ENCODE assay signal across 2 cellular contexts in the genomic region with DNA sequence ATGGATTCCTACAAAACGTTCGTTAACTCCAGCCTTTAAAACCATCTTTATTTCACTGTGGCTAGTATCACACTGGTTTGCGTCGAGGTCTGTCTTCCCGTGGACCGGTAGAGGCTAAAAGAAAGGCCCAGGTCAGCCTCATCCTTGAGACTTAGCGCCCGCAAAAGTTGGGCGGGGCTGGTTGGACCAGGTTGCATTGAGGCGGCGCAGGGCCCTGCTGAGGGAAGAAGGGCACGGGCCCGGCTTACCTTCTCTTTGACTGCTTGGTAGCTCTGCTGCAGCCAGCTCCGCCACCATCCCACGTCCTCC.
A peak's percentile ranks its signal among the peaks of the same experiment; 100 is the strongest.
TF ChIP-seq lines count a peak whose summit lies in the region.

No MANE protein-coding gene starts in this region.

TF ChIP-seq in HEK293T, 16 proteins besides CTCF, POLR2A, EP300 and RAD21:
- TF ChIP-seq ARNT (IDR thresholded peaks at IDR 0.05) = no peak
- 0 out of 2 replicates have a peak, but pooled peaks have one; percentile 18 for TF ChIP-seq HDGF (IDR thresholded peaks at IDR 0.05; ENCODE audit: borderline replicate concordance)

TF ChIP-seq in HepG2, 621 proteins besides CTCF, POLR2A, EP300 and RAD21 (continues in another document):
- TF ChIP-seq ZFP36 (IDR thresholded peaks at IDR 0.05; ENCODE audit: borderline replicate concordance, low read depth, low read length, partially characterized antibody) (no peak), HNF4G (IDR thresholded peaks at IDR 0.05; ENCODE audit: borderline replicate concordance, low read depth, low read length) (no peak), HNF4G (CRISPR knock-in tag; IDR thresholded peaks at IDR 0.05; ENCODE audit: borderline replicate concordance, low read depth) (0 out of 2 replicates have a peak, but pooled peaks have one; percentile 10), ZNF530 (CRISPR knock-in tag; IDR thresholded peaks at IDR 0.05; ENCODE audit: low read depth) (no peak), ARNT2 (CRISPR knock-in tag; IDR thresholded peaks at IDR 0.05; ENCODE audit: low read depth) (peak; percentile 35; the same call in 1 of the 2 replicates), BRD4 (CRISPR knock-in tag; IDR thresholded peaks at IDR 0.05) (0 out of 2 replicates have a peak, but pooled peaks have one; percentile 47), NRL (CRISPR knock-in tag; IDR thresholded peaks at IDR 0.05; ENCODE audit: borderline replicate concordance) (no peak; the same call in 1 of the 2 replicates), KLF6 (CRISPR knock-in tag; IDR thresholded peaks at IDR 0.05) (0 out of 2 replicates have a peak, but pooled peaks have one; percentile 9), KMT2A (CRISPR knock-in tag; IDR thresholded peaks at IDR 0.05) (0 out of 2 replicates have a peak, but pooled peaks have one; percentile 6), FOXM1 (CRISPR knock-in tag; IDR thresholded peaks at IDR 0.05) (no peak), ZSCAN20 (CRISPR knock-in tag; IDR thresholded peaks at IDR 0.05; ENCODE audit: borderline replicate concordance) (0 out of 2 replicates have a peak, but pooled peaks have one; percentile 50), ZNF264 (CRISPR knock-in tag; IDR thresholded peaks at IDR 0.05) (no peak; the same call in 1 of the 2 replicates), MTA1 (CRISPR knock-in tag; IDR thresholded peaks at IDR 0.05; ENCODE audit: borderline replicate concordance) (no peak), CAMTA2 (CRISPR knock-in tag; IDR thresholded peaks at IDR 0.05; ENCODE audit: borderline replicate concordance) (peak; percentile 23; the same call in 1 of the 2 replicates), KLF9 (CRISPR knock-in tag; IDR thresholded peaks at IDR 0.05; ENCODE audit: low read depth) (no peak), HDAC2 (CRISPR knock-in tag; IDR thresholded peaks at IDR 0.05) (0 out of 2 replicates have a peak, but pooled peaks have one; percentile 2), KLF16 (CRISPR knock-in tag; IDR thresholded peaks at IDR 0.05) (0 out of 4 replicates have a peak, but pooled peaks of 1 of the 2 experiments have one; percentile 17), MAF1 (CRISPR knock-in tag; IDR thresholded peaks at IDR 0.05; ENCODE audit: borderline replicate concordance) (no peak), SMAD3 (CRISPR knock-in tag; IDR thresholded peaks at IDR 0.05) (0 out of 2 replicates have a peak, but pooled peaks have one; percentile 31), HOXD1 (CRISPR knock-in tag; IDR thresholded peaks at IDR 0.05) (0 out of 2 replicates have a peak, but pooled peaks have one; percentile 65), SNAI1 (CRISPR knock-in tag; IDR thresholded peaks at IDR 0.05; ENCODE audit: borderline replicate concordance) (0 out of 2 replicates have a peak, but pooled peaks have one; percentile 74)
- TF ChIP-seq, protein P1, sequence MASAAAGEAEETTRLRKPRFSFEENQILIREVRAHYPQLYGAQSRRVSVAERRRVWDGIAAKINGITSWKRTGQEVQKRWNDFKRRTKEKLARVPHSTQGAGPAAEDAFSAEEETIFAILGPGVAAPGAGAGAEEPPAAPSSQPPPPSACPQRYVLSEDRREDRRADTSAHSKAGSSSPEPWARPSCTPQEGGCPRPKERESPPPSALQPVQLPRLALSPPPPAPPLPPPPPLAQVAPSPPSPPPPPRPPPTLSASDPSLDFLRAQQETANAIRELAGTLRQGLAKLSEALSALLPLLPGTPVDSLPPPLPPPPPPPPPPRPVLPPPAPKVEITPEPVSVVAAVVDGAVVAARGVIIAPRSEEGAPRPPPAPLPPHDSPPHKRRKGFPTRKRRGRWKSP (CRISPR knock-in tag; IDR thresholded peaks at IDR 0.05) = peak; percentile 86
- TF ChIP-seq, protein P2, sequence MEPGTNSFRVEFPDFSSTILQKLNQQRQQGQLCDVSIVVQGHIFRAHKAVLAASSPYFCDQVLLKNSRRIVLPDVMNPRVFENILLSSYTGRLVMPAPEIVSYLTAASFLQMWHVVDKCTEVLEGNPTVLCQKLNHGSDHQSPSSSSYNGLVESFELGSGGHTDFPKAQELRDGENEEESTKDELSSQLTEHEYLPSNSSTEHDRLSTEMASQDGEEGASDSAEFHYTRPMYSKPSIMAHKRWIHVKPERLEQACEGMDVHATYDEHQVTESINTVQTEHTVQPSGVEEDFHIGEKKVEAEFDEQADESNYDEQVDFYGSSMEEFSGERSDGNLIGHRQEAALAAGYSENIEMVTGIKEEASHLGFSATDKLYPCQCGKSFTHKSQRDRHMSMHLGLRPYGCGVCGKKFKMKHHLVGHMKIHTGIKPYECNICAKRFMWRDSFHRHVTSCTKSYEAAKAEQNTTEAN (CRISPR knock-in tag; conservative IDR thresholded peaks at IDR 0.05) = 0 out of 2 replicates have a peak, but pooled peaks have one; percentile 13
- TF ChIP-seq, protein P3, sequence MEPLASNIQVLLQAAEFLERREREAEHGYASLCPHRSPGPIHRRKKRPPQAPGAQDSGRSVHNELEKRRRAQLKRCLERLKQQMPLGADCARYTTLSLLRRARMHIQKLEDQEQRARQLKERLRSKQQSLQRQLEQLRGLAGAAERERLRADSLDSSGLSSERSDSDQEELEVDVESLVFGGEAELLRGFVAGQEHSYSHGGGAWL (CRISPR knock-in tag; IDR thresholded peaks at IDR 0.05) = 0 out of 2 replicates have a peak, but pooled peaks have one; percentile 21
- TF ChIP-seq, protein P4, sequence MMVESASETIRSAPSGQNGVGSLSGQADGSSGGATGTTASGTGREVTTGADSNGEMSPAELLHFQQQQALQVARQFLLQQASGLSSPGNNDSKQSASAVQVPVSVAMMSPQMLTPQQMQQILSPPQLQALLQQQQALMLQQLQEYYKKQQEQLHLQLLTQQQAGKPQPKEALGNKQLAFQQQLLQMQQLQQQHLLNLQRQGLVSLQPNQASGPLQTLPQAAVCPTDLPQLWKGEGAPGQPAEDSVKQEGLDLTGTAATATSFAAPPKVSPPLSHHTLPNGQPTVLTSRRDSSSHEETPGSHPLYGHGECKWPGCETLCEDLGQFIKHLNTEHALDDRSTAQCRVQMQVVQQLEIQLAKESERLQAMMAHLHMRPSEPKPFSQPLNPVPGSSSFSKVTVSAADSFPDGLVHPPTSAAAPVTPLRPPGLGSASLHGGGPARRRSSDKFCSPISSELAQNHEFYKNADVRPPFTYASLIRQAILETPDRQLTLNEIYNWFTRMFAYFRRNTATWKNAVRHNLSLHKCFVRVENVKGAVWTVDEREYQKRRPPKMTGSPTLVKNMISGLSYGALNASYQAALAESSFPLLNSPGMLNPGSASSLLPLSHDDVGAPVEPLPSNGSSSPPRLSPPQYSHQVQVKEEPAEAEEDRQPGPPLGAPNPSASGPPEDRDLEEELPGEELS (CRISPR knock-in tag; IDR thresholded peaks at IDR 0.05) = 0 out of 2 replicates have a peak, but pooled peaks have one; percentile 2
- TF ChIP-seq, protein P5, sequence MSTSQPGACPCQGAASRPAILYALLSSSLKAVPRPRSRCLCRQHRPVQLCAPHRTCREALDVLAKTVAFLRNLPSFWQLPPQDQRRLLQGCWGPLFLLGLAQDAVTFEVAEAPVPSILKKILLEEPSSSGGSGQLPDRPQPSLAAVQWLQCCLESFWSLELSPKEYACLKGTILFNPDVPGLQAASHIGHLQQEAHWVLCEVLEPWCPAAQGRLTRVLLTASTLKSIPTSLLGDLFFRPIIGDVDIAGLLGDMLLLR (CRISPR knock-in tag; IDR thresholded peaks at IDR 0.05) = no peak
- TF ChIP-seq, protein P6, sequence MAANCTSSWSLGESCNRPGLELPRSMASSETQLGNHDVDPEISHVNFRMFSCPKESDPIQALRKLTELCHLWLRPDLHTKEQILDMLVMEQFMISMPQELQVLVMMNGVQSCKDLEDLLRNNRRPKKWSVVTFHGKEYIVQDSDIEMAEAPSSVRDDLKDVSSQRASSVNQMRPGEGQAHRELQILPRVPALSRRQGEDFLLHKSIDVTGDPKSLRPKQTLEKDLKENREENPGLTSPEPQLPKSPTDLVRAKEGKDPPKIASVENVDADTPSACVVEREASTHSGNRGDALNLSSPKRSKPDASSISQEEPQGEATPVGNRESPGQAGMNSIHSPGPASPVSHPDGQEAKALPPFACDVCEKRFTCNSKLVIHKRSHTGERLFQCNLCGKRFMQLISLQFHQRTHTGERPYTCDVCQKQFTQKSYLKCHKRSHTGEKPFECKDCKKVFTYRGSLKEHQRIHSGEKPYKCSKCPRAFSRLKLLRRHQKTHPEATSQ (CRISPR knock-in tag; IDR thresholded peaks at IDR 0.05; ENCODE audit: borderline replicate concordance) = 0 out of 2 replicates have a peak, but pooled peaks have one; percentile 1
- TF ChIP-seq, protein P7, sequence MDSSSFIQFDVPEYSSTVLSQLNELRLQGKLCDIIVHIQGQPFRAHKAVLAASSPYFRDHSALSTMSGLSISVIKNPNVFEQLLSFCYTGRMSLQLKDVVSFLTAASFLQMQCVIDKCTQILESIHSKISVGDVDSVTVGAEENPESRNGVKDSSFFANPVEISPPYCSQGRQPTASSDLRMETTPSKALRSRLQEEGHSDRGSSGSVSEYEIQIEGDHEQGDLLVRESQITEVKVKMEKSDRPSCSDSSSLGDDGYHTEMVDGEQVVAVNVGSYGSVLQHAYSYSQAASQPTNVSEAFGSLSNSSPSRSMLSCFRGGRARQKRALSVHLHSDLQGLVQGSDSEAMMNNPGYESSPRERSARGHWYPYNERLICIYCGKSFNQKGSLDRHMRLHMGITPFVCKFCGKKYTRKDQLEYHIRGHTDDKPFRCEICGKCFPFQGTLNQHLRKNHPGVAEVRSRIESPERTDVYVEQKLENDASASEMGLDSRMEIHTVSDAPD (CRISPR knock-in tag; IDR thresholded peaks at IDR 0.05) = no peak
- TF ChIP-seq, protein P8, sequence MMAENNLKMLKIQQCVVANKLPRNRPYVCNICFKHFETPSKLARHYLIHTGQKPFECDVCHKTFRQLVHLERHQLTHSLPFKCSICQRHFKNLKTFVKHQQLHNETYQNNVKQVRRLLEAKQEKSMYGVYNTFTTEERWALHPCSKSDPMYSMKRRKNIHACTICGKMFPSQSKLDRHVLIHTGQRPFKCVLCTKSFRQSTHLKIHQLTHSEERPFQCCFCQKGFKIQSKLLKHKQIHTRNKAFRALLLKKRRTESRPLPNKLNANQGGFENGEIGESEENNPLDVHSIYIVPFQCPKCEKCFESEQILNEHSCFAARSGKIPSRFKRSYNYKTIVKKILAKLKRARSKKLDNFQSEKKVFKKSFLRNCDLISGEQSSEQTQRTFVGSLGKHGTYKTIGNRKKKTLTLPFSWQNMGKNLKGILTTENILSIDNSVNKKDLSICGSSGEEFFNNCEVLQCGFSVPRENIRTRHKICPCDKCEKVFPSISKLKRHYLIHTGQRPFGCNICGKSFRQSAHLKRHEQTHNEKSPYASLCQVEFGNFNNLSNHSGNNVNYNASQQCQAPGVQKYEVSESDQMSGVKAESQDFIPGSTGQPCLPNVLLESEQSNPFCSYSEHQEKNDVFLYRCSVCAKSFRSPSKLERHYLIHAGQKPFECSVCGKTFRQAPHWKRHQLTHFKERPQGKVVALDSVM (CRISPR knock-in tag; IDR thresholded peaks at IDR 0.05) = peak; percentile 6; the same call in 1 of the 2 replicates
- TF ChIP-seq, protein P9, sequence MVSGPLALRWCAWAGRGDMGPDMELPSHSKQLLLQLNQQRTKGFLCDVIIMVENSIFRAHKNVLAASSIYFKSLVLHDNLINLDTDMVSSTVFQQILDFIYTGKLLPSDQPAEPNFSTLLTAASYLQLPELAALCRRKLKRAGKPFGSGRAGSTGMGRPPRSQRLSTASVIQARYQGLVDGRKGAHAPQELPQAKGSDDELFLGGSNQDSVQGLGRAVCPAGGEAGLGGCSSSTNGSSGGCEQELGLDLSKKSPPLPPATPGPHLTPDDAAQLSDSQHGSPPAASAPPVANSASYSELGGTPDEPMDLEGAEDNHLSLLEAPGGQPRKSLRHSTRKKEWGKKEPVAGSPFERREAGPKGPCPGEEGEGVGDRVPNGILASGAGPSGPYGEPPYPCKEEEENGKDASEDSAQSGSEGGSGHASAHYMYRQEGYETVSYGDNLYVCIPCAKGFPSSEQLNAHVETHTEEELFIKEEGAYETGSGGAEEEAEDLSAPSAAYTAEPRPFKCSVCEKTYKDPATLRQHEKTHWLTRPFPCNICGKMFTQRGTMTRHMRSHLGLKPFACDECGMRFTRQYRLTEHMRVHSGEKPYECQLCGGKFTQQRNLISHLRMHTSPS (CRISPR knock-in tag; IDR thresholded peaks at IDR 0.05; ENCODE audit: low read depth) = 0 out of 2 replicates have a peak, but pooled peaks have one; percentile 25
- TF ChIP-seq, protein P10, sequence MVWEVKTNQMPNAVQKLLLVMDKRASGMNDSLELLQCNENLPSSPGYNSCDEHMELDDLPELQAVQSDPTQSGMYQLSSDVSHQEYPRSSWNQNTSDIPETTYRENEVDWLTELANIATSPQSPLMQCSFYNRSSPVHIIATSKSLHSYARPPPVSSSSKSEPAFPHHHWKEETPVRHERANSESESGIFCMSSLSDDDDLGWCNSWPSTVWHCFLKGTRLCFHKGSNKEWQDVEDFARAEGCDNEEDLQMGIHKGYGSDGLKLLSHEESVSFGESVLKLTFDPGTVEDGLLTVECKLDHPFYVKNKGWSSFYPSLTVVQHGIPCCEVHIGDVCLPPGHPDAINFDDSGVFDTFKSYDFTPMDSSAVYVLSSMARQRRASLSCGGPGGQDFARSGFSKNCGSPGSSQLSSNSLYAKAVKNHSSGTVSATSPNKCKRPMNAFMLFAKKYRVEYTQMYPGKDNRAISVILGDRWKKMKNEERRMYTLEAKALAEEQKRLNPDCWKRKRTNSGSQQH (CRISPR knock-in tag; IDR thresholded peaks at IDR 0.05; ENCODE audit: low read depth) = peak; percentile 3; the same call in 1 of the 2 replicates
- TF ChIP-seq, protein P11, sequence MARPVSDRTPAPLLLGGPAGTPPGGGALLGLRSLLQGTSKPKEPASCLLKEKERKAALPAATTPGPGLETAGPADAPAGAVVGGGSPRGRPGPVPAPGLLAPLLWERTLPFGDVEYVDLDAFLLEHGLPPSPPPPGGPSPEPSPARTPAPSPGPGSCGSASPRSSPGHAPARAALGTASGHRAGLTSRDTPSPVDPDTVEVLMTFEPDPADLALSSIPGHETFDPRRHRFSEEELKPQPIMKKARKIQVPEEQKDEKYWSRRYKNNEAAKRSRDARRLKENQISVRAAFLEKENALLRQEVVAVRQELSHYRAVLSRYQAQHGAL (CRISPR knock-in tag; IDR thresholded peaks at IDR 0.05; ENCODE audit: not compliant biosample characterization) = peak; percentile 62
- TF ChIP-seq, protein P12, sequence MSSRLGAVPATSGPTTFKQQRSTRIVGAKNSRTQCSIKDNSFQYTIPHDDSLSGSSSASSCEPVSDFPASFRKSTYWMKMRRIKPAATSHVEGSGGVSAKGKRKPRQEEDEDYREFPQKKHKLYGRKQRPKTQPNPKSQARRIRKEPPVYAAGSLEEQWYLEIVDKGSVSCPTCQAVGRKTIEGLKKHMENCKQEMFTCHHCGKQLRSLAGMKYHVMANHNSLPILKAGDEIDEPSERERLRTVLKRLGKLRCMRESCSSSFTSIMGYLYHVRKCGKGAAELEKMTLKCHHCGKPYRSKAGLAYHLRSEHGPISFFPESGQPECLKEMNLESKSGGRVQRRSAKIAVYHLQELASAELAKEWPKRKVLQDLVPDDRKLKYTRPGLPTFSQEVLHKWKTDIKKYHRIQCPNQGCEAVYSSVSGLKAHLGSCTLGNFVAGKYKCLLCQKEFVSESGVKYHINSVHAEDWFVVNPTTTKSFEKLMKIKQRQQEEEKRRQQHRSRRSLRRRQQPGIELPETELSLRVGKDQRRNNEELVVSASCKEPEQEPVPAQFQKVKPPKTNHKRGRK (CRISPR knock-in tag; IDR thresholded peaks at IDR 0.05) = 0 out of 2 replicates have a peak, but pooled peaks have one; percentile 26
- TF ChIP-seq, protein P13, sequence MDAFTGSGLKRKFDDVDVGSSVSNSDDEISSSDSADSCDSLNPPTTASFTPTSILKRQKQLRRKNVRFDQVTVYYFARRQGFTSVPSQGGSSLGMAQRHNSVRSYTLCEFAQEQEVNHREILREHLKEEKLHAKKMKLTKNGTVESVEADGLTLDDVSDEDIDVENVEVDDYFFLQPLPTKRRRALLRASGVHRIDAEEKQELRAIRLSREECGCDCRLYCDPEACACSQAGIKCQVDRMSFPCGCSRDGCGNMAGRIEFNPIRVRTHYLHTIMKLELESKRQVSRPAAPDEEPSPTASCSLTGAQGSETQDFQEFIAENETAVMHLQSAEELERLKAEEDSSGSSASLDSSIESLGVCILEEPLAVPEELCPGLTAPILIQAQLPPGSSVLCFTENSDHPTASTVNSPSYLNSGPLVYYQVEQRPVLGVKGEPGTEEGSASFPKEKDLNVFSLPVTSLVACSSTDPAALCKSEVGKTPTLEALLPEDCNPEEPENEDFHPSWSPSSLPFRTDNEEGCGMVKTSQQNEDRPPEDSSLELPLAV (CRISPR knock-in tag; conservative IDR thresholded peaks at IDR 0.05; ENCODE audit: low read depth) = no peak
